In genomic region chr11:62472063-62472884, GRCh38 we compare ENCODE assay signal across 1 cellular context.
TF ChIP-seq lines count a peak whose summit lies in the region.

No MANE protein-coding gene starts in this region.

TF ChIP-seq in WTC11, 78 proteins besides CTCF, POLR2A, EP300 and RAD21 (continued from another document):
- no peak for TF ChIP-seq PRDM15 (CRISPR knock-in tag; IDR thresholded peaks at IDR 0.05)
- TF ChIP-seq NFYB (CRISPR knock-in tag; conservative IDR thresholded peaks at IDR 0.05; ENCODE audit: low read depth): no peak
- TF ChIP-seq, protein P1, sequence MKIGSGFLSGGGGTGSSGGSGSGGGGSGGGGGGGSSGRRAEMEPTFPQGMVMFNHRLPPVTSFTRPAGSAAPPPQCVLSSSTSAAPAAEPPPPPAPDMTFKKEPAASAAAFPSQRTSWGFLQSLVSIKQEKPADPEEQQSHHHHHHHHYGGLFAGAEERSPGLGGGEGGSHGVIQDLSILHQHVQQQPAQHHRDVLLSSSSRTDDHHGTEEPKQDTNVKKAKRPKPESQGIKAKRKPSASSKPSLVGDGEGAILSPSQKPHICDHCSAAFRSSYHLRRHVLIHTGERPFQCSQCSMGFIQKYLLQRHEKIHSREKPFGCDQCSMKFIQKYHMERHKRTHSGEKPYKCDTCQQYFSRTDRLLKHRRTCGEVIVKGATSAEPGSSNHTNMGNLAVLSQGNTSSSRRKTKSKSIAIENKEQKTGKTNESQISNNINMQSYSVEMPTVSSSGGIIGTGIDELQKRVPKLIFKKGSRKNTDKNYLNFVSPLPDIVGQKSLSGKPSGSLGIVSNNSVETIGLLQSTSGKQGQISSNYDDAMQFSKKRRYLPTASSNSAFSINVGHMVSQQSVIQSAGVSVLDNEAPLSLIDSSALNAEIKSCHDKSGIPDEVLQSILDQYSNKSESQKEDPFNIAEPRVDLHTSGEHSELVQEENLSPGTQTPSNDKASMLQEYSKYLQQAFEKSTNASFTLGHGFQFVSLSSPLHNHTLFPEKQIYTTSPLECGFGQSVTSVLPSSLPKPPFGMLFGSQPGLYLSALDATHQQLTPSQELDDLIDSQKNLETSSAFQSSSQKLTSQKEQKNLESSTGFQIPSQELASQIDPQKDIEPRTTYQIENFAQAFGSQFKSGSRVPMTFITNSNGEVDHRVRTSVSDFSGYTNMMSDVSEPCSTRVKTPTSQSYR (CRISPR knock-in tag; IDR thresholded peaks at IDR 0.05): no peak
